Comparison of ENCODE assay signal across 1 cellular context in genomic region chr4:61851126-61851525, GRCh38.
TF ChIP-seq lines count a peak whose summit lies in the region.

No MANE protein-coding gene starts in this region.

TF ChIP-seq in H1, 55 proteins besides CTCF, POLR2A, EP300 and RAD21:
- TF ChIP-seq, protein P1, sequence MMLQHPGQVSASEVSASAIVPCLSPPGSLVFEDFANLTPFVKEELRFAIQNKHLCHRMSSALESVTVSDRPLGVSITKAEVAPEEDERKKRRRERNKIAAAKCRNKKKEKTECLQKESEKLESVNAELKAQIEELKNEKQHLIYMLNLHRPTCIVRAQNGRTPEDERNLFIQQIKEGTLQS (IDR thresholded peaks at IDR 0.05; ENCODE audit: insufficient read depth, low read depth, low read length): no peak
- no peak for TF ChIP-seq TEAD4 (IDR thresholded peaks at IDR 0.05; ENCODE audit: low read depth, low read length)
- no peak for TF ChIP-seq JUN (IDR thresholded peaks at IDR 0.05; ENCODE audit: low read depth, low read length)
- no peak for TF ChIP-seq CBX8 (IDR thresholded peaks at IDR 0.05; ENCODE audit: borderline replicate concordance, low read depth, low read length)
